Comparison of ENCODE assay signal across 29 cellular contexts in genomic region chr21:43276811-43277210, GRCh38.
"Had no signal": no experiment of that assay in that cellular context is flagged by ENCODE, and none has a peak within 500 bp of the region (broad histone marks: within the 10 kb centered on the region; RNA-seq: fewer than 3 reads in every experiment).

No MANE protein-coding gene starts in this region.

- H3K36me3 Mint-ChIP-seq: activated naive CD4-positive, alpha-beta T cell treated with anti-CD3 and anti-CD28 coated beads, Interleukin-2, amount 50 U/mL, for 24 hours; natural killer cell had no signal

- H3K9me3 Mint-ChIP-seq: activated naive CD4-positive, alpha-beta T cell treated with anti-CD3 and anti-CD28 coated beads, Interleukin-2, amount 50 U/mL, for 24 hours; activated naive CD8-positive, alpha-beta T cell treated with anti-CD3 and anti-CD28 coated beads, Interleukin-2, amount 50 U/mL, for 24 hours; central memory CD8-positive, alpha-beta T cell; natural killer cell had no signal

- H3K27ac Mint-ChIP-seq: activated naive CD4-positive, alpha-beta T cell treated with anti-CD3 and anti-CD28 coated beads, Interleukin-2, amount 50 U/mL, for 24 hours; activated naive CD8-positive, alpha-beta T cell treated with anti-CD3 and anti-CD28 coated beads, Interleukin-2, amount 50 U/mL, for 24 hours had no signal

- H3K4me2 ChIP-seq: hepatocyte had no signal

- H3K27ac ChIP-seq: breast epithelium, esophagus muscularis mucosa, foreskin keratinocyte, hepatocyte, sigmoid colon, tibial nerve, VCaP had no signal

- H3K27me3 ChIP-seq: hepatocyte had no signal

- H3K79me2 ChIP-seq: hepatocyte had no signal

- H2AFZ ChIP-seq: hepatocyte had no signal

- H3K9me3 ChIP-seq: breast epithelium, esophagus muscularis mucosa, sigmoid colon, tibial nerve had no signal

- FAIRE-seq: colon, small intestine, TTC549 had no signal

- H3K4me1 Mint-ChIP-seq: central memory CD8-positive, alpha-beta T cell; natural killer cell had no signal

- DNase-seq: activated CD4-positive, alpha-beta T cell treated with anti-CD3 and anti-CD28 coated beads for 4 hours; activated CD4-positive, alpha-beta T cell treated with anti-CD3 and anti-CD28 coated beads, Interleukin-2, amount 50 U/mL, for 4 hours; activated CD8-positive, alpha-beta memory T cell treated with anti-CD3 and anti-CD28 coated beads, Interleukin-2, amount 50 U/mL, for 4 hours; activated gamma-delta T cell treated with Interleukin-2 at 50 U/mL for 16 hours; activated naive CD8-positive, alpha-beta T cell treated with anti-CD3 and anti-CD28 coated beads, Interleukin-2, amount 50 U/mL, for 24 hours; activated T-cell treated with anti-CD3 and anti-CD28 coated beads, Interleukin-2, amount 50 U/mL, for 1 hour; amygdala; dermis blood vessel endothelial cell; effector CD4-positive, alpha-beta T cell; foreskin keratinocyte; islet precursor cell; mesendoderm; natural killer cell; sigmoid colon; small intestine; stimulated activated CD4-positive, alpha-beta T cell treated with anti-CD3 and anti-CD28 coated beads, Interleukin-1b, Interleukin-23, amount 100 ng/mL, for 48 hours; stimulated activated CD4-positive, alpha-beta T cell treated with anti-CD3 and anti-CD28 coated beads, Interleukin-4, amount 100 ng/mL, for 4 hours; stimulated activated CD8-positive, alpha-beta memory T cell treated with anti-CD3 and anti-CD28 coated beads, Interleukin-4, amount 100 ng/mL, for 48 hours; stimulated activated naive CD4-positive, alpha-beta T cell treated with Interleukin-2 at 50 U/mL for 16 hours had no signal

- H3K4me3 ChIP-seq: breast epithelium, esophagus muscularis mucosa, hepatocyte, lung, sigmoid colon, tibial nerve had no signal

- H3K4me1 ChIP-seq: breast epithelium, foreskin keratinocyte had no signal

- H3K36me3 ChIP-seq: breast epithelium, esophagus muscularis mucosa, sigmoid colon, tibial nerve had no signal

- H3K4me3 Mint-ChIP-seq: activated naive CD4-positive, alpha-beta T cell treated with anti-CD3 and anti-CD28 coated beads, Interleukin-2, amount 50 U/mL, for 24 hours; activated naive CD8-positive, alpha-beta T cell treated with anti-CD3 and anti-CD28 coated beads, Interleukin-2, amount 50 U/mL, for 24 hours; central memory CD8-positive, alpha-beta T cell; natural killer cell had no signal

- ATAC-seq: activated naive CD8-positive, alpha-beta T cell treated with anti-CD3 and anti-CD28 coated beads, Interleukin-2, amount 50 U/mL, for 24 hours; foreskin keratinocyte; natural killer cell had no signal
